1 cellular context compared by ENCODE assay signal in the genomic region with DNA sequence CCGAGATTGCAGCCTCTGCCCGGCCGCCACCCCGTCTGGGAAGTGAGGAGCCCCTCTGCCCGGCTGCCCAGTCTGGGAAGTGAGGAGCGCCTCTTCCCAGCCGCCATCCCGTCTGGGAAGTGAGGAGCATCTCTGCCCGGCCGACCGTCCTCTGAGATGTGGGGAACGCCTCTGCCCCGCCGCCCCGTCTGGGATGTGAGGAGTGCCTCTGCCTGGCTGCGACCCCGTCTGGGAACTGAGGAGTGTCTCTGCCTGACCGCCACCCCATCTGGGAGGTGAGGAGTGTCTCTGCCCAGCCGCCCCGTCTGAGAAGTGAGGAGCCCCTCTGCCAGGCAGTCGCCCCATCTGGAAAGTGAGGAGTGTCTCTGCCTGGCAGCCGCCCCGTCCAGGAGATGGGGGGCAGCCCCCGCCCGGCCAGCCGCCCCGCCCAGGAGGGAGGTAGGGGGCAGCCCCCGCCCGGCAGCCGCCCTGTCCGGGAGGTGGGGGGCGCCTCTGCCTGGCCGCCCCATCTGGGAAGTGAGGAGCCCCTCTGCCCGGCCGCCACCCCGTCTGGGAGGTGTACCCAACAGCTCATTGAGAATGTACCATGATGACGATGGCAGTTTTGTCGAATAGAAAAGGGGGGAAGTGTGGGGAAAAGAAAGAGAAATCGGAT.
DNase-seq lines count a peak whose midpoint lies in the region; FAIRE-seq and TF ChIP-seq lines count a peak whose summit lies in the region.
"Not testable (repeated sequence)": the region's sequence is repeated elsewhere in the genome, so short reads cannot be mapped to it uniquely, and the experiment has no call there.

No MANE protein-coding gene starts in this region.

- H3K4me3 ChIP-seq in kidney (ENCODE audit: low read length in 2 of 2), result not testable (repeated sequence)

- not testable (repeated sequence) for H3K9ac ChIP-seq in kidney (ENCODE audit: low read length in 2 of 2)

- H3K27ac ChIP-seq in kidney (ENCODE audit: low read depth in 2 of 2, low read length in 2 of 2), result not testable (repeated sequence)

- H3K9me3 ChIP-seq in kidney (ENCODE audit: control insufficient read depth in 1 of 2, low read length in 2 of 2), result not testable (repeated sequence)

- FAIRE-seq in kidney (lab: Jason Lieb, UNC), result not testable (repeated sequence)

- not testable (repeated sequence) for H3K36me3 ChIP-seq in kidney (ENCODE audit: control insufficient read depth in 1 of 2, insufficient read depth in 2 of 2, low read length in 2 of 2)

- peak; percentile 38 for DNase-seq in kidney

- intact Hi-C loops in kidney (cut with DNase I), result not testable (repeated sequence)

- not testable (repeated sequence) for H3K4me1 ChIP-seq in kidney (ENCODE audit: control insufficient read depth in 1 of 2, insufficient read depth in 1 of 2, low read depth in 1 of 2, low read length in 2 of 2)

- not testable (repeated sequence) for TF ChIP-seq CTCF in kidney (IDR thresholded peaks at IDR 0.05; ENCODE audit: borderline replicate concordance, extremely low read depth, insufficient read depth)
